8 cellular contexts compared by ENCODE assay signal in the genomic region with DNA sequence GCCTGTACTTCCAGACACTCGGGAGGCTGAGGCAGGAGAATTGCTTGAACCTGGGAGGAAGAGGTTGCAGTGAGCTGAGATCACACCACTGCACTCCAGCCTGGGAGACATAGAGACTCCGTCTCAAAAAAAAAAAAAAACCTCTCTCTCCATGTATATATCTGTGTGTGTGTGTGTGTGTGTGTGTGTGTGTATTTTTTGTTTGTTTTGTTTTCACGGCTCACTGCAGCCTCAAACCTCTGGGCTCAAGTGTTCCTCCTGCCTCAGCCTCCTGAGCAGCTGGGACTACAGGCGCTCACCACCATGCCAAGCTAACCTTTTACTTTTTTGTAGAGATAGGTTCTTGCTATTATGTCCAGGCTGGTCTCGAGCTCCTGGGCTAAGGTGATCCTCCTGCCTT. TPM values are rescaled to one million over a fixed set of nuclear protein-coding genes. Genes with fewer than 3 reads are reported as not detected.
A peak's percentile ranks its signal among the peaks of the same experiment; 100 is the strongest.
DNase-seq lines count a peak whose midpoint lies in the region; ATAC-seq, FAIRE-seq and TF ChIP-seq lines count a peak whose summit lies in the region.
"Not testable (repeated sequence)": the region's sequence is repeated elsewhere in the genome, so short reads cannot be mapped to it uniquely, and the experiment has no call there.

No MANE protein-coding gene starts in this region.

- H3K4me2 ChIP-seq in H1 (ENCODE audit: insufficient read depth in 1 of 2, low read depth in 2 of 2, low read length in 2 of 2), result not testable (repeated sequence)

- H2BK15ac ChIP-seq in H1 (ENCODE audit: low read length), result not testable (repeated sequence)

- not testable (repeated sequence) for H3K4me3 Mint-ChIP-seq in activated CD4-positive, alpha-beta T cell treated with anti-CD3 and anti-CD28 coated beads for 36 hours; activated naive CD8-positive, alpha-beta T cell
- H3K4me3 Mint-ChIP-seq in naive thymus-derived CD4-positive, alpha-beta T cell, result peak overlapping the region in 1 of 10 donors; percentile 52

- not testable (repeated sequence) for H3K18ac ChIP-seq in H1 (ENCODE audit: extremely low read depth, low read length)

- peaks cover 52% of the 10 kb centered on the region for H3K4me1 Mint-ChIP-seq in activated CD4-positive, alpha-beta T cell treated with anti-CD3 and anti-CD28 coated beads for 36 hours
- peaks cover 60% of the 10 kb centered on the region for H3K4me1 Mint-ChIP-seq in activated naive CD8-positive, alpha-beta T cell (ENCODE audit: low read depth)
- peaks cover 38 to 69% (median 60%) of the 10 kb centered on the region in 7 donors for H3K4me1 Mint-ChIP-seq in naive thymus-derived CD4-positive, alpha-beta T cell

- CTCF ChIA-PET in activated CD4-positive, alpha-beta T cell treated with anti-CD3 and anti-CD28 coated beads for 36 hours (lab: Charles Lee), result interaction anchor here (0.6 to 2.3 kb wide), 4 partner anchors 11 to 226 kb away, joined by 3 to 9 read pairs (median 3); no protein-coding TSS in a partner anchor
- CTCF ChIA-PET in H1 (lab: Charles Lee; ENCODE audit: partially characterized antibody), result interaction anchor here (0.8 to 1.9 kb wide), 5 partner anchors 12 to 48 kb away, joined by 3 to 5 read pairs (median 3); no protein-coding TSS in a partner anchor
- CTCF ChIA-PET in naive thymus-derived CD4-positive, alpha-beta T cell (lab: Charles Lee), result interaction anchor here (0.7 to 1.1 kb wide), 3 partner anchors 25 to 38 kb away, joined by 3 to 4 read pairs (median 3); no protein-coding TSS in a partner anchor

- not testable (repeated sequence) for H3K27me3 ChIP-seq in H1 (replicated peaks in 1 of 4; ENCODE audit: control insufficient read depth in 3 of 4, extremely low read depth in 1 of 4, insufficient read depth in 3 of 4, low read length in 3 of 4); naive thymus-derived CD4-positive, alpha-beta T cell (ENCODE audit: control insufficient read depth in 2 of 2, insufficient read depth in 2 of 2, low read length in 2 of 2); spleen (replicated peaks in 1 of 7)

- not testable (repeated sequence) for TF ChIP-seq CTCF in 22Rv1 (IDR thresholded peaks at IDR 0.05); H1 (IDR thresholded peaks at IDR 0.05; ENCODE audit: control extremely low read depth in 1 of 3, insufficient read depth in 1 of 3, low read depth in 1 of 3, low read length in 3 of 3); spleen (IDR thresholded peaks at IDR 0.05 in 8 of 11, conservative IDR thresholded peaks at IDR 0.05 in 3 of 11)

- H3K79me2 ChIP-seq in H1 (ENCODE audit: control insufficient read depth in 1 of 2, insufficient read depth in 2 of 2, low read length in 2 of 2), result not testable (repeated sequence)

- not testable (repeated sequence) for H2BK5ac ChIP-seq in H1 (ENCODE audit: low read depth, low read length)

- not testable (repeated sequence) for H4K20me1 ChIP-seq in H1 (replicated peaks in 1 of 2; ENCODE audit: control insufficient read depth in 1 of 2, insufficient read depth in 2 of 2, low read length in 2 of 2)

- H2BK20ac ChIP-seq in H1 (ENCODE audit: low read length), result not testable (repeated sequence)

- DNase-seq in Caki2 (ENCODE audit: low read depth) (peak; percentile 47), NCI-H2029 (lab: John Stamatoyannopoulos, UW) (peak; percentile 66)
- DNase-seq in activated CD4-positive, alpha-beta T cell treated with anti-CD3 and anti-CD28 coated beads for 36 hours; H1 (ENCODE audit: low read depth in 1 of 2, low spot score in 2 of 2); naive thymus-derived CD4-positive, alpha-beta T cell; spleen: not testable (repeated sequence)

- H3K27ac ChIP-seq in 22Rv1 (peak overlapping the region; percentile 89; the same call in 1 of the 2 replicates), spleen (peak overlapping the region in 6 of 8 donors; percentile 10 to 90 (median 86))
- not testable (repeated sequence) for H3K27ac ChIP-seq in H1 (ENCODE audit: low read depth, low read length); naive thymus-derived CD4-positive, alpha-beta T cell (ENCODE audit: low read depth, low read length)

- H3K4me1 ChIP-seq in H1 (replicated peaks in 1 of 4; ENCODE audit: control insufficient read depth in 3 of 4, insufficient read depth in 4 of 4, low read length in 3 of 4), result peaks cover 9 to 18% (median 10%) of the 10 kb centered on the region in 4 experiments
- H3K4me1 ChIP-seq in naive thymus-derived CD4-positive, alpha-beta T cell (ENCODE audit: control insufficient read depth in 2 of 2, insufficient read depth in 2 of 2, low read length in 2 of 2), result peaks cover 35 to 53% of the 10 kb centered on the region in 2 donors
- H3K4me1 ChIP-seq in spleen, result peaks cover 14 to 77% (median 53%) of the 10 kb centered on the region in 6 donors

- H3K23me2 ChIP-seq in H1 (ENCODE audit: low read depth, low read length), result not testable (repeated sequence)

- not testable (repeated sequence) for H2AK5ac ChIP-seq in H1 (ENCODE audit: low read depth, low read length)

- H3K14ac ChIP-seq in H1 (ENCODE audit: insufficient read length), result not testable (repeated sequence)

- H3K23ac ChIP-seq in H1 (ENCODE audit: insufficient read length), result not testable (repeated sequence)

- intact Hi-C loops in activated CD4-positive, alpha-beta T cell treated with anti-CD3 and anti-CD28 coated beads for 36 hours (cut with DNase I, micrococcal nuclease); naive thymus-derived CD4-positive, alpha-beta T cell (cut with micrococcal nuclease); spleen (cut with DNase I; ENCODE audit: low total_unique reads): not testable (repeated sequence)

- not testable (repeated sequence) for H3K9me3 ChIP-seq in H1 (ENCODE audit: insufficient read depth in 2 of 2, low read depth in 1 of 2, low read length in 1 of 2); naive thymus-derived CD4-positive, alpha-beta T cell (ENCODE audit: control insufficient read depth in 2 of 3, low read length in 3 of 3); spleen

- not testable (repeated sequence) for H4K91ac ChIP-seq in H1 (replicated peaks; ENCODE audit: insufficient read length, low read length)

- not testable (repeated sequence) for H3K4ac ChIP-seq in H1 (replicated peaks; ENCODE audit: insufficient read length, low read depth, low read length)

- not testable (repeated sequence) for H3K27me3 Mint-ChIP-seq in activated CD4-positive, alpha-beta T cell treated with anti-CD3 and anti-CD28 coated beads for 36 hours; activated naive CD8-positive, alpha-beta T cell; naive thymus-derived CD4-positive, alpha-beta T cell

- not testable (repeated sequence) for TF ChIP-seq RAD21 in H1 (IDR thresholded peaks at IDR 0.05 in 1 of 2, conservative IDR thresholded peaks at IDR 0.05 in 1 of 2; ENCODE audit: low read depth in 2 of 2, low read length in 2 of 2)

- H2BK12ac ChIP-seq in H1 (ENCODE audit: low read depth, low read length), result peak overlapping the region; percentile 50; the same call in 1 of the 2 replicates

- peak overlapping the region; percentile 47 for H3K27ac Mint-ChIP-seq in activated CD4-positive, alpha-beta T cell treated with anti-CD3 and anti-CD28 coated beads for 36 hours
- peak overlapping the region; percentile 97 for H3K27ac Mint-ChIP-seq in activated naive CD8-positive, alpha-beta T cell
- peak overlapping the region in 7 of 9 donors; percentile 21 to 91 (median 86) for H3K27ac Mint-ChIP-seq in naive thymus-derived CD4-positive, alpha-beta T cell

- not testable (repeated sequence) for H4K5ac ChIP-seq in H1 (ENCODE audit: insufficient read length, low read depth, low read length)

- H3K56ac ChIP-seq in H1 (replicated peaks; ENCODE audit: insufficient read length, low read depth, low read length), result not testable (repeated sequence)

- not testable (repeated sequence) for H3K9me3 Mint-ChIP-seq in activated CD4-positive, alpha-beta T cell treated with anti-CD3 and anti-CD28 coated beads for 36 hours (ENCODE audit: low read depth); activated naive CD8-positive, alpha-beta T cell (ENCODE audit: low read depth); naive thymus-derived CD4-positive, alpha-beta T cell

- TF ChIP-seq EP300 in H1 (IDR thresholded peaks at IDR 0.05; ENCODE audit: borderline replicate concordance in 1 of 2, low read depth in 2 of 2, low read length in 2 of 2), result not testable (repeated sequence)

- not testable (repeated sequence) for H3K9ac ChIP-seq in H1 (replicated peaks in 1 of 4; ENCODE audit: extremely low read depth in 1 of 4, low read depth in 3 of 4, low read length in 3 of 4)

- WGBS in H1 (ENCODE audit: extremely low coverage in 1 of 2, insufficient coverage in 1 of 2, insufficient read length in 1 of 2, insufficient replicate concordance in 2 of 2, low coverage in 1 of 2, low lambda C conversion rate in 2 of 2, missing lambda C conversion rate in 1 of 2), 2 experiments, result 84% methylated on average over 5 of the region's 5 CpGs; no CpG with 5 or more reads in 1 of the 2 experiments
- 92 to 97% (median 96%) methylated on average over 5 of the region's 5 CpGs for WGBS in spleen, 5 donors

- not testable (repeated sequence) for H3K36me3 ChIP-seq in H1 (ENCODE audit: control insufficient read depth in 2 of 4, insufficient read depth in 4 of 4, low read length in 3 of 4); naive thymus-derived CD4-positive, alpha-beta T cell (ENCODE audit: control insufficient read depth in 2 of 3, insufficient read depth in 3 of 3, low read length in 3 of 3); spleen

- in situ Hi-C loops in Caki2 (cut with HindIII; ENCODE audit: low pct_unique_long_range_greater_than_20kb, low sequenced_read_pairs), result not testable (repeated sequence)

- not testable (repeated sequence) for TF ChIP-seq POLR2A in H1 (IDR thresholded peaks at IDR 0.05; ENCODE audit: control extremely low read depth in 1 of 2, low read depth in 2 of 2, low read length in 2 of 2); spleen (IDR thresholded peaks at IDR 0.05)

- H4K8ac ChIP-seq in H1 (ENCODE audit: extremely low read depth, insufficient read depth, low read length), result not testable (repeated sequence)

- ATAC-seq in activated CD4-positive, alpha-beta T cell treated with anti-CD3 and anti-CD28 coated beads for 36 hours; naive thymus-derived CD4-positive, alpha-beta T cell: not testable (repeated sequence)

- not testable (repeated sequence) for H3K4me3 ChIP-seq in H1 (ENCODE audit: extremely low read depth in 1 of 4, insufficient read depth in 2 of 4, low read depth in 3 of 4, low read length in 4 of 4); naive thymus-derived CD4-positive, alpha-beta T cell (ENCODE audit: low read length)
- peak overlapping the region in 1 of 8 donors; percentile 7 for H3K4me3 ChIP-seq in spleen

- not testable (repeated sequence) for H3K36me3 Mint-ChIP-seq in activated CD4-positive, alpha-beta T cell treated with anti-CD3 and anti-CD28 coated beads for 36 hours (ENCODE audit: low read depth); activated naive CD8-positive, alpha-beta T cell; naive thymus-derived CD4-positive, alpha-beta T cell

- FAIRE-seq in H1 (lab: Jason Lieb, UNC), result not testable (repeated sequence)

- not testable (repeated sequence) for H3K79me1 ChIP-seq in H1 (ENCODE audit: low read depth, low read length)

- H2BK120ac ChIP-seq in H1 (replicated peaks; ENCODE audit: low read depth, low read length), result not testable (repeated sequence)

- POLR2A ChIA-PET in activated CD4-positive, alpha-beta T cell treated with anti-CD3 and anti-CD28 coated beads for 36 hours (lab: Charles Lee), result interaction anchor here (0.6 to 1.3 kb wide), 4 partner anchors 12 to 196 kb away, joined by 3 to 8 read pairs (median 6); no protein-coding TSS in a partner anchor
- POLR2A ChIA-PET in H1 (lab: Charles Lee; ENCODE audit: partially characterized antibody), result interaction anchor here (14.5 to 51.3 kb wide), 2 partner anchors 14 to 24 kb away, joined by 188 to 1553 read pairs; partner anchors contain the start of gene PCBP1
- POLR2A ChIA-PET in naive thymus-derived CD4-positive, alpha-beta T cell (lab: Charles Lee), result interaction anchor here (0.5 to 17.1 kb wide), 6 partner anchors 11 to 545 kb away, joined by 3 to 535 read pairs (median 98); partner anchors contain the start of gene PCBP1

- H2AFZ ChIP-seq in H1 (ENCODE audit: low read length), result not testable (repeated sequence)

RNA-seq across cellular contexts. Expression of gene PCBP1, which starts 23.1 kb away (rescaled TPM):
- total RNA-seq in Caki2 (2014; rRNA removed; shearing (Covaris generic); ENCODE audit: low replicate concordance), result 127 and 135 TPM in 2 replicates
- 100 to 1,000 TPM; 417 to 450 TPM for total RNA-seq in activated CD4-positive, alpha-beta T cell treated with anti-CD3 and anti-CD28 coated beads for 36 hours
- total RNA-seq in H1 (2021; fragmentation: NEBNext Ultra II Directional; extraction: Animal tissue kit (Norgen Biotek cat#: 25700)), result 493 and 511 TPM in 2 replicates
- 279 and 316 TPM in 2 replicates for polyA plus RNA-seq in H1 (2011; rRNA removed)
- 181 TPM for polyA plus RNA-seq in H1 (2011; cell fraction: cytosol; rRNA removed)
- 208 TPM for polyA plus RNA-seq in H1 (2011; cell fraction: nucleus; rRNA removed)
- polyA plus RNA-seq in H1 (2012, experiment 1 of 2), result 451 to 481 TPM (median 460 TPM) in 4 replicates
- polyA plus RNA-seq in H1 (2012, experiment 2 of 2), result 526 TPM
- 268 TPM for polyA plus RNA-seq in H1 (2013, experiment 1 of 2)
- 272 TPM for polyA plus RNA-seq in H1 (2013, experiment 2 of 2)
- polyA minus RNA-seq in H1 (2011; rRNA and poly(A)+ RNA removed), result 108 and 124 TPM in 2 replicates
- 164 TPM for polyA minus RNA-seq in H1 (2011; cell fraction: cytosol; rRNA and poly(A)+ RNA removed)
- 102 TPM for polyA minus RNA-seq in H1 (2011; cell fraction: nucleus; rRNA and poly(A)+ RNA removed)
- 100 to 1,000 TPM; 257 to 487 (median 368) TPM for total RNA-seq in naive thymus-derived CD4-positive, alpha-beta T cell
- 100 to 1,000 TPM; 178 to 198 TPM for polyA plus RNA-seq in naive thymus-derived CD4-positive, alpha-beta T cell
- total RNA-seq in spleen, result 100 to 1,000 TPM; 256 to 351 (median 301) TPM
- polyA plus RNA-seq in spleen, result 100 to 1,000 TPM; 254 to 294 (median 278) TPM

Comparison
In these comparisons a context has a peak if more than half of its experiments do, and no peak if none do; other contexts are left out.
1. H3K27ac Mint-ChIP-seq: peak in every context shown above with its lines; median percentile 97 in activated naive CD8-positive, alpha-beta T cell; 86 in naive thymus-derived CD4-positive, alpha-beta T cell; 47 in activated CD4-positive, alpha-beta T cell treated with anti-CD3 and anti-CD28 coated beads for 36 hours.